10 cellular contexts compared by ENCODE assay signal in the genomic region with DNA sequence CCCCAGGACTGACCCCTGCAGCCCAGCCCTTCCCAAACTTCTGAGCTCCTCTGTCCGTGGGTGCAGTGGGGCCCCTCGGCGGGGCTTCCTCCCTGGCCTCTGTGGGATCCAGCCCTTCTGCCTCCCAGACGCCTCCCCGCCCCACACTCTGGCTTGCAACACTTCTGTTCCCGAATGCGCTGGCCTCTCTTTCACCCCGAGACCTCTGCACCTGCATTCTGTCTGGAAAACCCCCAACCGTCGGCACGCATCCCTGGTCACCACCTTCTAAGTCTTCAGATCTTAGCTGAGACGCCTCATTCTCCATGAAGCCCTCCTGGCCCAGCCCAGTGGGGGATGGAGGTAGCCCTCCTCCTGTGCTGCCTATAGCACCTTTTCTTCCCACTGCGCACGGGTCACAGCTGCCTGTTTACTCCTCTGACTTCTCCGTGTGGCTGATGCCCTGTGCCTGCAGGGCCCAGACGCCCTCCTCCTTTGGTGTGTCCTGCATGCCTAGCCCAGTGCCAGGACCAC. TPM values are rescaled to one million over a fixed set of nuclear protein-coding genes. Genes with fewer than 3 reads are reported as not detected.
DNase-seq lines count a peak whose midpoint lies in the region; ATAC-seq lines count a peak whose summit lies in the region.
"Had no signal": no experiment of that assay in that cellular context is flagged by ENCODE, and none has a peak within 500 bp of the region (broad histone marks: within the 10 kb centered on the region; RNA-seq: fewer than 3 reads in every experiment).

No MANE protein-coding gene starts in this region.

- H3K4me1 Mint-ChIP-seq in T-cell, result peaks cover 64 to 75% (median 71%) of the 10 kb centered on the region in 3 donors
- peaks cover 24% of the 10 kb centered on the region for H3K4me1 Mint-ChIP-seq in stimulated activated effector memory CD8-positive, alpha-beta T cell treated with anti-CD3 and anti-CD28 coated beads, Interleukin-12 subunit alpha, Interleukin-12 subunit beta, amount 100 ng/mL, for 72 hours

- CTCF ChIA-PET in T-cell (lab: Charles Lee), result no interaction called here

- no peaks in the 10 kb centered on the region for H3K36me3 Mint-ChIP-seq in T-cell
- no peaks in the 10 kb centered on the region for H3K36me3 Mint-ChIP-seq in stimulated activated effector memory CD8-positive, alpha-beta T cell treated with anti-CD3 and anti-CD28 coated beads, Interleukin-12 subunit alpha, Interleukin-12 subunit beta, amount 100 ng/mL, for 72 hours

- POLR2A ChIA-PET in T-cell (lab: Charles Lee), result no interaction called here

- H3K27ac Mint-ChIP-seq in T-cell, result peak overlapping the region; percentile 92 to 94
- peak overlapping the region; percentile 83 for H3K27ac Mint-ChIP-seq in stimulated activated effector memory CD8-positive, alpha-beta T cell treated with anti-CD3 and anti-CD28 coated beads, Interleukin-12 subunit alpha, Interleukin-12 subunit beta, amount 100 ng/mL, for 72 hours

- no peak for DNase-seq in activated CD4-positive, CD25-positive, alpha-beta regulatory T cell treated with anti-CD3 and anti-CD28 coated beads, Interleukin-2, amount 50 U/mL, for 72 hours
- DNase-seq in T-cell (peak in 22 of 34 experiments; percentile 13 to 63 (median 45)), cardiac septum (ENCODE audit: low spot score) (peak; percentile 90), LoVo (ENCODE audit: low spot score) (no peak), C1 segment of cervical spinal cord (lab: John Stamatoyannopoulos, UW) (no peak), NCI-H2227 treated with DMSO at 0.1 percent for 48 hours (lab: John Stamatoyannopoulos, UW) (no peak)
- DNase-seq in stimulated activated effector memory CD8-positive, alpha-beta T cell treated with anti-CD3 and anti-CD28 coated beads, Interleukin-12 subunit alpha, Interleukin-12 subunit beta, amount 100 ng/mL, for 72 hours (ENCODE audit: low spot score in 2 of 2), result no peak
- DNase-seq: T1000 had no signal

- no peaks in the 10 kb centered on the region for H3K27me3 Mint-ChIP-seq in T-cell

- no peaks in the 10 kb centered on the region for H3K9me3 Mint-ChIP-seq in T-cell
- H3K9me3 Mint-ChIP-seq in stimulated activated effector memory CD8-positive, alpha-beta T cell treated with anti-CD3 and anti-CD28 coated beads, Interleukin-12 subunit alpha, Interleukin-12 subunit beta, amount 100 ng/mL, for 72 hours, result no peaks in the 10 kb centered on the region

- H3K4me3 Mint-ChIP-seq in T-cell, result peak overlapping the region; percentile 21 to 79 (median 39)
- peak overlapping the region; percentile 53 for H3K4me3 Mint-ChIP-seq in stimulated activated effector memory CD8-positive, alpha-beta T cell treated with anti-CD3 and anti-CD28 coated beads, Interleukin-12 subunit alpha, Interleukin-12 subunit beta, amount 100 ng/mL, for 72 hours

- intact Hi-C loops in cardiac septum (cut with DNase I), result loop anchor here (2.0 to 5.0 kb wide), 2 partner anchors 57 to 99 kb away; no protein-coding TSS in a partner anchor

- peak; percentile 10 to 11 for ATAC-seq in activated CD4-positive, CD25-positive, alpha-beta regulatory T cell treated with anti-CD3 and anti-CD28 coated beads, Interleukin-2, amount 50 U/mL, for 24 hours
- peak; percentile 4 to 43 (median 10) for ATAC-seq in T-cell (replicated peaks in 1 of 4)
- ATAC-seq in stimulated activated effector memory CD8-positive, alpha-beta T cell treated with anti-CD3 and anti-CD28 coated beads, Interleukin-12 subunit alpha, Interleukin-12 subunit beta, amount 100 ng/mL, for 72 hours, result no peak

RNA-seq across cellular contexts. Expression of a gene that starts 26.4 kb away (rescaled TPM):
- total RNA-seq in T-cell (not detected), cardiac septum (not detected)
- total RNA-seq: glomerular endothelial cell had no signal

RNA-seq across cellular contexts. Expression of a gene that starts 43.8 kb away (rescaled TPM):
- total RNA-seq in T-cell (1 to 10 TPM in 3 of 5 donors, under 1 TPM in 2; 0.67 to 1.9 (median 1.3) TPM), cardiac septum (0.38 TPM)

Comparison
In these comparisons a context has a peak if more than half of its experiments do, and no peak if none do; other contexts are left out.
1. DNase-seq: peak in T-cell (22 of 34) and cardiac septum (single experiment); none in activated CD4-positive, CD25-positive, alpha-beta regulatory T cell treated with anti-CD3 and anti-CD28 coated beads, Interleukin-2, amount 50 U/mL, for 72 hours (single experiment), stimulated activated effector memory CD8-positive, alpha-beta T cell treated with anti-CD3 and anti-CD28 coated beads, Interleukin-12 subunit alpha, Interleukin-12 subunit beta, amount 100 ng/mL, for 72 hours (0 of 2), LoVo (single experiment), C1 segment of cervical spinal cord (0 of 14) and NCI-H2227 treated with DMSO at 0.1 percent for 48 hours (single experiment).